7 cellular contexts compared by ENCODE assay signal in the genomic region with DNA sequence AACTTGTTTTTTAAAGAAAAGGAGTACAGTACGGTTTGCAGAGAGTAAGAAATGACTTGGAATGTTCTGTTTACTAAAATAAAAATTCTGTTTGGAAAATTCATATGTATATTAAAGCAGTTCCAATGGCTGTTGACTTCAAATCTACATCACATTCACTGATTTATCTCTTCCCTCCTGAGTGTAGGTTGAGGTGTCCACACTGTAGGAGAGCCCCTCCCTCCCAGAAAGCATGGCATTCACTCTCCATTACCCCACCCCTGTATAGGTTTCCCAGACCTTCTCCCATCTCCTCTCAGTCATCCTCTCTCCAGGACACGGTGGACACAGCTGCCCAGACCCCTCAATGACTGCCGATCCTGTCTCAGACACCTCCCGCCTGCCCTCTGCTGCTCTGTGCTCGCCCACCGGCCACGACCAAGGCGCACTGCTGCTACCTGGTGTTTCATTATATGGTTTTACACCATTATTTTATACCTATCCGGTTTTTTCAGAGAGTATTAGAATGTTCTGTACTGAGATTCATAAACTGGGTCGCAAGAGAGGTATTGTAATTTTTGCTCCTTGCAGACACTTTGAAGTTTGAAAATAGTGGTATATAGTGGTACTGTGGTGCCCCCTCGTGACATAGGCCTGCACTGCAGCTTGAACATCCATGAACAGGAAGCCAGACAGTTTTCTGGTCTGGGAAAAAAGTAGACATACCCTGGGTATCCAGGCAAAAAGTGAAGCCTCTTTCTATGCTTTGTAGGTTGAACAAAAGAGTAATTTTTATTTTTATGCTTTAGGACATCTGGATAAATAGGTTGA. TPM values are rescaled to one million over a fixed set of nuclear protein-coding genes. Genes with fewer than 3 reads are reported as not detected.
A peak's percentile ranks its signal among the peaks of the same experiment; 100 is the strongest.
DNase-seq lines count a peak whose midpoint lies in the region; ATAC-seq, FAIRE-seq and TF ChIP-seq lines count a peak whose summit lies in the region.

No MANE protein-coding gene starts in this region.

- H3K18ac ChIP-seq in H1 (ENCODE audit: extremely low read depth, low read length) = no peak overlapping the region

- 49% methylated on average over 9 of the region's 11 CpGs; no CpG with 5 or more reads in 1 of the 2 experiments for WGBS in H1 (ENCODE audit: extremely low coverage in 1 of 2, insufficient coverage in 1 of 2, insufficient read length in 1 of 2, insufficient replicate concordance in 2 of 2, low coverage in 1 of 2, low lambda C conversion rate in 2 of 2, missing lambda C conversion rate in 1 of 2), 2 experiments

- no peaks in the 10 kb centered on the region for H3K23me2 ChIP-seq in H1 (ENCODE audit: low read depth, low read length)

- no peak overlapping the region for H2BK15ac ChIP-seq in H1 (ENCODE audit: low read length)

- no peaks in the 10 kb centered on the region for H3K27me3 ChIP-seq in H1 (replicated peaks in 1 of 4; ENCODE audit: control insufficient read depth in 3 of 4, extremely low read depth in 1 of 4, insufficient read depth in 3 of 4, low read length in 3 of 4)

- no peak for TF ChIP-seq EP300 in H1 (IDR thresholded peaks at IDR 0.05; ENCODE audit: borderline replicate concordance in 1 of 2, low read depth in 2 of 2, low read length in 2 of 2)

- H3K4me1 ChIP-seq in H1 (replicated peaks in 1 of 4; ENCODE audit: control insufficient read depth in 3 of 4, insufficient read depth in 4 of 4, low read length in 3 of 4) = no peaks in the 10 kb centered on the region; a peak in 1 of 7 replicates

- H4K91ac ChIP-seq in H1 (replicated peaks; ENCODE audit: insufficient read length, low read length) = no peak overlapping the region

- peak; percentile 90 for FAIRE-seq in H1 (lab: Jason Lieb, UNC)

- H4K8ac ChIP-seq in H1 (ENCODE audit: extremely low read depth, insufficient read depth, low read length) = no peak overlapping the region

- H3K4me3 ChIP-seq in GM12864 (ENCODE audit: low read depth, low read length) (no peak overlapping the region), H1 (ENCODE audit: extremely low read depth in 1 of 4, insufficient read depth in 2 of 4, low read depth in 3 of 4, low read length in 4 of 4) (peak overlapping the region in 1 of 4 experiments; percentile 30; a peak in 1 of 8 replicates)

- TF ChIP-seq POLR2A in H1 (IDR thresholded peaks at IDR 0.05; ENCODE audit: control extremely low read depth in 1 of 2, low read depth in 2 of 2, low read length in 2 of 2) = no peak

- H2AK5ac ChIP-seq in H1 (ENCODE audit: low read depth, low read length) = no peak overlapping the region

- DNase-seq in GM12864 (ENCODE audit: low read depth) = peak; percentile 5
- peak; percentile 5 for DNase-seq in NCI-H345 treated with DMSO at 0.1 percent for 48 hours (lab: John Stamatoyannopoulos, UW; ENCODE audit: unreplicated experiment)
- DNase-seq in activated CD8-positive, alpha-beta memory T cell treated with anti-CD3 and anti-CD28 coated beads for 24 hours = peak; percentile 77
- peak in 1 of 2 experiments; percentile 70 for DNase-seq in H1 (ENCODE audit: low read depth in 1 of 2, low spot score in 2 of 2)
- DNase-seq in middle frontal gyrus (ENCODE audit: extremely low spot score, low spot score) = peak; percentile 12
- DNase-seq in stimulated activated naive CD8-positive, alpha-beta T cell treated with anti-CD3 and anti-CD28 coated beads, Interleukin-15, Interleukin-2, amounts not matched to agents 100 U/mL and 50 U/mL, for 24 hours = peak; percentile 49

- H2AFZ ChIP-seq in H1 (ENCODE audit: low read length) = no peak overlapping the region

- no peak overlapping the region for H3K23ac ChIP-seq in H1 (ENCODE audit: insufficient read length)

- no peaks in the 10 kb centered on the region for H4K20me1 ChIP-seq in H1 (replicated peaks in 1 of 2; ENCODE audit: control insufficient read depth in 1 of 2, insufficient read depth in 2 of 2, low read length in 2 of 2)

- H3K4ac ChIP-seq in H1 (replicated peaks; ENCODE audit: insufficient read length, low read depth, low read length) = no peak overlapping the region

- H3K14ac ChIP-seq in H1 (ENCODE audit: insufficient read length) = no peak overlapping the region

- H3K36me3 ChIP-seq in H1 (ENCODE audit: control insufficient read depth in 2 of 4, insufficient read depth in 4 of 4, low read length in 3 of 4) = no peaks in the 10 kb centered on the region

- CTCF ChIA-PET in H1 (lab: Charles Lee; ENCODE audit: partially characterized antibody) = interaction anchor here (0.6 to 4.2 kb wide), 16 partner anchors 8 to 320 kb away, joined by 3 to 40 read pairs (median 3); no protein-coding TSS in a partner anchor

- POLR2A ChIA-PET in H1 (lab: Charles Lee; ENCODE audit: partially characterized antibody) = interaction anchor here (0.6 kb wide), 2 partner anchors 29 to 1286 kb away, joined by 3 read pairs; no protein-coding TSS in a partner anchor

- TF ChIP-seq RAD21 in H1 (IDR thresholded peaks at IDR 0.05 in 1 of 2, conservative IDR thresholded peaks at IDR 0.05 in 1 of 2; ENCODE audit: low read depth in 2 of 2, low read length in 2 of 2) = peak; percentile 71 to 78

- no peak overlapping the region for H2BK12ac ChIP-seq in H1 (ENCODE audit: low read depth, low read length)

- H3K79me1 ChIP-seq in H1 (ENCODE audit: low read depth, low read length) = no peaks in the 10 kb centered on the region

- H2BK5ac ChIP-seq in H1 (ENCODE audit: low read depth, low read length) = no peak overlapping the region

- no peak overlapping the region for H3K27ac ChIP-seq in H1 (ENCODE audit: low read depth, low read length)

- H3K9me3 ChIP-seq in H1 (ENCODE audit: insufficient read depth in 2 of 2, low read depth in 1 of 2, low read length in 1 of 2) = no peaks in the 10 kb centered on the region

- no peaks in the 10 kb centered on the region for H3K79me2 ChIP-seq in H1 (ENCODE audit: control insufficient read depth in 1 of 2, insufficient read depth in 2 of 2, low read length in 2 of 2)

- no peak overlapping the region for H2BK20ac ChIP-seq in H1 (ENCODE audit: low read length)

- no peak overlapping the region for H3K56ac ChIP-seq in H1 (replicated peaks; ENCODE audit: insufficient read length, low read depth, low read length)

- H2BK120ac ChIP-seq in H1 (replicated peaks; ENCODE audit: low read depth, low read length) = no peak overlapping the region

- ATAC-seq in HG02623 (IDR thresholded peaks at IDR 0.05; ENCODE audit: unreplicated experiment) = peak; percentile 68
- no peak for ATAC-seq in stimulated activated naive CD8-positive, alpha-beta T cell treated with anti-CD3 and anti-CD28 coated beads, Interleukin-15, Interleukin-2, amounts not matched to agents 100 U/mL and 50 U/mL, for 24 hours

- no peak overlapping the region; a peak in 2 of 4 replicates for H3K4me2 ChIP-seq in H1 (ENCODE audit: insufficient read depth in 1 of 2, low read depth in 2 of 2, low read length in 2 of 2)

- no peak overlapping the region for H4K5ac ChIP-seq in H1 (ENCODE audit: insufficient read length, low read depth, low read length)

- peak; percentile 66 for TF ChIP-seq CTCF in GM12864 (IDR thresholded peaks at IDR 0.05; ENCODE audit: low read depth, low read length, missing control alignments)
- peak; percentile 42 to 69 (median 42); a peak in 3 of 4 replicates for TF ChIP-seq CTCF in H1 (IDR thresholded peaks at IDR 0.05; ENCODE audit: control extremely low read depth in 1 of 3, insufficient read depth in 1 of 3, low read depth in 1 of 3, low read length in 3 of 3)

- no peak overlapping the region for H3K9ac ChIP-seq in H1 (replicated peaks in 1 of 4; ENCODE audit: extremely low read depth in 1 of 4, low read depth in 3 of 4, low read length in 3 of 4)

TF ChIP-seq in H1, 55 proteins besides CTCF, POLR2A, EP300 and RAD21:
- TF ChIP-seq CTBP2 (IDR thresholded peaks at IDR 0.05; ENCODE audit: borderline replicate concordance, insufficient read depth, insufficient read length, low read length) = no peak
- no peak for TF ChIP-seq BCL11A (IDR thresholded peaks at IDR 0.05; ENCODE audit: low read depth in 2 of 2, low read length in 2 of 2)
- TF ChIP-seq RBBP5 (IDR thresholded peaks at IDR 0.05; ENCODE audit: borderline replicate concordance, low read depth, low read length) = no peak
- no peak for TF ChIP-seq KDM4A (IDR thresholded peaks at IDR 0.05; ENCODE audit: low read depth, low read length, severe bottlenecking)
- TF ChIP-seq HDAC6 (IDR thresholded peaks at IDR 0.05; ENCODE audit: low read depth, low read length) = no peak
- no peak for TF ChIP-seq CBX8 (IDR thresholded peaks at IDR 0.05; ENCODE audit: borderline replicate concordance, low read depth, low read length)
- TF ChIP-seq SAP30 (IDR thresholded peaks at IDR 0.05; ENCODE audit: insufficient read depth, insufficient replicate concordance, low read length) = no peak
- no peak for TF ChIP-seq KDM1A (IDR thresholded peaks at IDR 0.05; ENCODE audit: borderline replicate concordance, low read length)
- no peak for TF ChIP-seq EZH2 (IDR thresholded peaks at IDR 0.05; ENCODE audit: low read depth, low read length, severe bottlenecking)
- TF ChIP-seq, protein P1, sequence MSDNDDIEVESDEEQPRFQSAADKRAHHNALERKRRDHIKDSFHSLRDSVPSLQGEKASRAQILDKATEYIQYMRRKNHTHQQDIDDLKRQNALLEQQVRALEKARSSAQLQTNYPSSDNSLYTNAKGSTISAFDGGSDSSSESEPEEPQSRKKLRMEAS (IDR thresholded peaks at IDR 0.05) = no peak
- no peak for TF ChIP-seq EGR1 (IDR thresholded peaks at IDR 0.05; ENCODE audit: borderline replicate concordance, low read depth, low read length)
- no peak for TF ChIP-seq PHF8 (conservative IDR thresholded peaks at IDR 0.05; ENCODE audit: low read depth, low read length)
- no peak for TF ChIP-seq SP2 (IDR thresholded peaks at IDR 0.05; ENCODE audit: low read length)
- no peak for TF ChIP-seq CREB1 (IDR thresholded peaks at IDR 0.05)

RNA-seq across cellular contexts. Expression of a gene that starts 38.8 kb away (rescaled TPM):
- 45.1 TPM in 2 replicates for total RNA-seq in H1 (2021; fragmentation: NEBNext Ultra II Directional; extraction: Animal tissue kit (Norgen Biotek cat#: 25700))
- 16.2 and 27.2 TPM in 2 replicates for polyA plus RNA-seq in H1 (2011; rRNA removed)
- polyA plus RNA-seq in H1 (2011; cell fraction: cytosol; rRNA removed) = 51.6 TPM
- 7.4 TPM for polyA plus RNA-seq in H1 (2011; cell fraction: nucleus; rRNA removed)
- 39.8 to 72.4 TPM (median 43.6 TPM) in 4 replicates for polyA plus RNA-seq in H1 (2012, experiment 1 of 2)
- polyA plus RNA-seq in H1 (2012, experiment 2 of 2) = 17.3 TPM
- polyA plus RNA-seq in H1 (2013, experiment 1 of 2) = 68.3 TPM
- 66.6 TPM for polyA plus RNA-seq in H1 (2013, experiment 2 of 2)
- polyA minus RNA-seq in H1 (2011; rRNA and poly(A)+ RNA removed) = 6.0 and 6.2 TPM in 2 replicates
- 8.0 TPM for polyA minus RNA-seq in H1 (2011; cell fraction: cytosol; rRNA and poly(A)+ RNA removed)
- 9.1 TPM for polyA minus RNA-seq in H1 (2011; cell fraction: nucleus; rRNA and poly(A)+ RNA removed)
